ENCODE assay signal across 10 cellular contexts in the genomic region with DNA sequence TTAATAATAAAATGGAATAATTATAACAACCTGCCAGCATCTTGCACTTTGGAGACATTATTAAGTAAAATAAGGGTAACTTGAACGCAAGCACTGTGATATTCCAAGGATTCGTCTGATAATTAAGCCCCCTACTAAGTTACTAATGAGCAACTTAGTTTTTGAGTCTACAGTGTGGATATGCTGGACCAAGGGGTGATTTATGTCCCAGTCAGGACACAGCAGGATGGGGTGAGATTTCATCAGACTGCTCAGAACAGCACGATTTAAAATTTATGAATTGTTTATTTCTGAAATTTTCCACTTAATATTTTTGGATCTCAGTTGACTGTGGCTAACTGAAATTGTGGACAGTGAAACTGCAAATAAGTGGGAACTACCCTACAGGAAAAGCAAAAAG.
"Had no signal": no experiment of that assay in that cellular context is flagged by ENCODE, and none has a peak within 500 bp of the region (broad histone marks: within the 10 kb centered on the region; RNA-seq: fewer than 3 reads in every experiment).

No MANE protein-coding gene starts in this region.

- FAIRE-seq: H1, H54 had no signal

- H3K9ac ChIP-seq: GM23248 had no signal

- H2AFZ ChIP-seq: GM23248, GM23338 had no signal

- H3K4me2 ChIP-seq: GM23338 had no signal

- H3K4me1 Mint-ChIP-seq: GM23338 had no signal

- DNase-seq: GM23248, GOT3, H7, HCEC 1CT, HFFc6 had no signal

- H3K4me3 Mint-ChIP-seq: GM23338, HFFc6 had no signal

- H3K4me3 ChIP-seq: GM23248, GM23338, HAP-1 had no signal

- ATAC-seq: GM23338, HCT116 had no signal

- H3K4me1 ChIP-seq: HAP-1 had no signal

- H3K27ac Mint-ChIP-seq: GM23338, HFFc6 had no signal

- H3K9me3 ChIP-seq: HAP-1 had no signal

- H3K27ac ChIP-seq: GM23248 had no signal

- H3K36me3 ChIP-seq: HAP-1 had no signal
